ENCODE assay signal across 1 cellular context in the genomic region with DNA sequence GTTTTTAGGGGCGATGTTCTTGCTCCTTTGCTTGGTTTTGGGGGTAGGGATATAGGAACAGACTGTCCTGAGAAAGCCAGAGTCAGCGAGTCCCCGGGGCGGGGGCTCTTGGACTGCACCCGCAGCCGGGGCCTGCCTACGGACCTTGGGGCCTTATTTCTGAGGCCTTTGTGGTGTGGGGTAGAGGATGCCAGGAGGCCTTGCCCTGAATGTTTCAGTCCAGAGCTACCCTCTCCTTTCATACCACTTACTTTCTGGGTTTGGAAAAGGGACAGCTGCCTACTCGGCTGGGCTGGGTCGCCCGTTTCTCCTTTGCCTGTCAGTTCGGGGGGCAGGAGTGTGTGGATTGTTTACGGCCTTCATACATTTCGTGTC.
TF ChIP-seq lines count a peak whose summit lies in the region.

No MANE protein-coding gene starts in this region.

TF ChIP-seq in K562, 482 proteins besides CTCF, POLR2A, EP300 and RAD21 (continued from another document):
- no peak for TF ChIP-seq TCF15 (CRISPR knock-in tag; IDR thresholded peaks at IDR 0.05)
- TF ChIP-seq CEBPB (tag; IDR thresholded peaks at IDR 0.05): no peak
- TF ChIP-seq, protein P1, sequence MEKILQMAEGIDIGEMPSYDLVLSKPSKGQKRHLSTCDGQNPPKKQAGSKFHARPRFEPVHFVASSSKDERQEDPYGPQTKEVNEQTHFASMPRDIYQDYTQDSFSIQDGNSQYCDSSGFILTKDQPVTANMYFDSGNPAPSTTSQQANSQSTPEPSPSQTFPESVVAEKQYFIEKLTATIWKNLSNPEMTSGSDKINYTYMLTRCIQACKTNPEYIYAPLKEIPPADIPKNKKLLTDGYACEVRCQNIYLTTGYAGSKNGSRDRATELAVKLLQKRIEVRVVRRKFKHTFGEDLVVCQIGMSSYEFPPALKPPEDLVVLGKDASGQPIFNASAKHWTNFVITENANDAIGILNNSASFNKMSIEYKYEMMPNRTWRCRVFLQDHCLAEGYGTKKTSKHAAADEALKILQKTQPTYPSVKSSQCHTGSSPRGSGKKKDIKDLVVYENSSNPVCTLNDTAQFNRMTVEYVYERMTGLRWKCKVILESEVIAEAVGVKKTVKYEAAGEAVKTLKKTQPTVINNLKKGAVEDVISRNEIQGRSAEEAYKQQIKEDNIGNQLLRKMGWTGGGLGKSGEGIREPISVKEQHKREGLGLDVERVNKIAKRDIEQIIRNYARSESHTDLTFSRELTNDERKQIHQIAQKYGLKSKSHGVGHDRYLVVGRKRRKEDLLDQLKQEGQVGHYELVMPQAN (IDR thresholded peaks at IDR 0.05; ENCODE audit: borderline replicate concordance): peak; percentile 35; the same call in 1 of the 2 replicates
- no peak for TF ChIP-seq ZNF165 (CRISPR knock-in tag; IDR thresholded peaks at IDR 0.05; ENCODE audit: borderline replicate concordance)
- no peak for TF ChIP-seq SRF (CRISPR knock-in tag; IDR thresholded peaks at IDR 0.05)
- TF ChIP-seq ZNF696 (CRISPR knock-in tag; conservative IDR thresholded peaks at IDR 0.05): no peak
- TF ChIP-seq ZNF766 (CRISPR knock-in tag; conservative IDR thresholded peaks at IDR 0.05): no peak
- no peak for TF ChIP-seq NBN (IDR thresholded peaks at IDR 0.05; ENCODE audit: low read depth)
- no peak for TF ChIP-seq PHF21A (IDR thresholded peaks at IDR 0.05; ENCODE audit: borderline replicate concordance, low read depth)
- TF ChIP-seq PHB (CRISPR knock-in tag; IDR thresholded peaks at IDR 0.05): 0 out of 2 replicates have a peak, but pooled peaks have one; percentile 4
- no peak for TF ChIP-seq TEAD4 (IDR thresholded peaks at IDR 0.05; ENCODE audit: low read length)
- no peak for TF ChIP-seq TEAD4 (CRISPR knock-in tag; IDR thresholded peaks at IDR 0.05; ENCODE audit: borderline replicate concordance)
- no peak for TF ChIP-seq RBM39 (optimal IDR thresholded peaks at IDR 0.05; ENCODE audit: low read depth, low read length)
- peak; percentile 42; the same call in 1 of the 2 replicates for TF ChIP-seq ZFX (CRISPR knock-in tag; IDR thresholded peaks at IDR 0.05)
- TF ChIP-seq, protein P2, sequence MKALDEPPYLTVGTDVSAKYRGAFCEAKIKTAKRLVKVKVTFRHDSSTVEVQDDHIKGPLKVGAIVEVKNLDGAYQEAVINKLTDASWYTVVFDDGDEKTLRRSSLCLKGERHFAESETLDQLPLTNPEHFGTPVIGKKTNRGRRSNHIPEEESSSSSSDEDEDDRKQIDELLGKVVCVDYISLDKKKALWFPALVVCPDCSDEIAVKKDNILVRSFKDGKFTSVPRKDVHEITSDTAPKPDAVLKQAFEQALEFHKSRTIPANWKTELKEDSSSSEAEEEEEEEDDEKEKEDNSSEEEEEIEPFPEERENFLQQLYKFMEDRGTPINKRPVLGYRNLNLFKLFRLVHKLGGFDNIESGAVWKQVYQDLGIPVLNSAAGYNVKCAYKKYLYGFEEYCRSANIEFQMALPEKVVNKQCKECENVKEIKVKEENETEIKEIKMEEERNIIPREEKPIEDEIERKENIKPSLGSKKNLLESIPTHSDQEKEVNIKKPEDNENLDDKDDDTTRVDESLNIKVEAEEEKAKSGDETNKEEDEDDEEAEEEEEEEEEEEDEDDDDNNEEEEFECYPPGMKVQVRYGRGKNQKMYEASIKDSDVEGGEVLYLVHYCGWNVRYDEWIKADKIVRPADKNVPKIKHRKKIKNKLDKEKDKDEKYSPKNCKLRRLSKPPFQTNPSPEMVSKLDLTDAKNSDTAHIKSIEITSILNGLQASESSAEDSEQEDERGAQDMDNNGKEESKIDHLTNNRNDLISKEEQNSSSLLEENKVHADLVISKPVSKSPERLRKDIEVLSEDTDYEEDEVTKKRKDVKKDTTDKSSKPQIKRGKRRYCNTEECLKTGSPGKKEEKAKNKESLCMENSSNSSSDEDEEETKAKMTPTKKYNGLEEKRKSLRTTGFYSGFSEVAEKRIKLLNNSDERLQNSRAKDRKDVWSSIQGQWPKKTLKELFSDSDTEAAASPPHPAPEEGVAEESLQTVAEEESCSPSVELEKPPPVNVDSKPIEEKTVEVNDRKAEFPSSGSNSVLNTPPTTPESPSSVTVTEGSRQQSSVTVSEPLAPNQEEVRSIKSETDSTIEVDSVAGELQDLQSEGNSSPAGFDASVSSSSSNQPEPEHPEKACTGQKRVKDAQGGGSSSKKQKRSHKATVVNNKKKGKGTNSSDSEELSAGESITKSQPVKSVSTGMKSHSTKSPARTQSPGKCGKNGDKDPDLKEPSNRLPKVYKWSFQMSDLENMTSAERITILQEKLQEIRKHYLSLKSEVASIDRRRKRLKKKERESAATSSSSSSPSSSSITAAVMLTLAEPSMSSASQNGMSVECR (CRISPR knock-in tag; IDR thresholded peaks at IDR 0.05): no peak
TF ChIP-seq in K562: peak in this region for 3.
